In the genomic region with DNA sequence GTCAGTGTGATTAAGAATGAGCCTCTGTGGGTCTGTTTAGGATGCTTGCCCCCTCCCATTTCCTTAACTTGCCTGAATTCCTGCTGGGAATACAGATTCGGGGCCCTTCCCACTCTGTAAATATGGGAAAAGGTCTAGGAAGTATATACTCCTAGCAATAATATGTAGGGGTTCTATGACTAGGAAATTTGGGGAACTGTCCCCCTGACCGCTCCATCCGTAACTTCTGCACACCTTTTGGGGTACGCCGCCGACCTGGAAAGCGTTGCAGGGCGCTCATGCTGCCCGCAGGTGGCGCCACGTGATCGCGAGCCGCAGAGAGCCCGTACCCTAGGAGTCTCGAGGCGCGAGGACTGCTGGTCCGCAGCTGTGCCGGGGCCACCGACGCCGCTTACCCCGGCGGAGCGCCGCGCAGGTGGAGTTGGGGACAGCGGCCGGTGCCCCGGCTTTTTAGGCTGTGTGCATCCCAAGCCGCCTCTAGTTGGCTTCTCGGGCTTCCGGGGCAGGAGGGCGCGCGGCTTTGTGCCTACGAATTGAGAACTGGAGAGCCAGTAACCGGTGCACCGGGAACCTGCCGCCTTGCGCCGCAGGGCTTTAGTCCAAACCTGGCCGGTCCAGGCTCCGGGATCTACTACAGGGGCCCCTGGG, we compare ENCODE assay signal across 8 cellular contexts. TPM values are rescaled to one million over a fixed set of nuclear protein-coding genes. Genes with fewer than 3 reads are reported as not detected.
DNase-seq lines count a peak whose midpoint lies in the region; ATAC-seq and TF ChIP-seq lines count a peak whose summit lies in the region.

No MANE protein-coding gene starts in this region.

- H3K27ac ChIP-seq in HUES64 (ENCODE audit: low read depth, low read length) (peak overlapping the region; percentile 89; the same call in 1 of the 2 replicates), SK-N-MC (no peak overlapping the region), osteoblast (ENCODE audit: low read depth, low read length) (peak overlapping the region; percentile 78), suprapubic skin (peak overlapping the region; percentile 91)

- H3K4me1 ChIP-seq in HUES64 (ENCODE audit: insufficient read depth, low read length) (peaks cover 23% of the 10 kb centered on the region), osteoblast (ENCODE audit: insufficient read depth, low read length) (peaks cover 14% of the 10 kb centered on the region), suprapubic skin (peaks cover 41% of the 10 kb centered on the region)

- no peaks in the 10 kb centered on the region for H4K20me1 ChIP-seq in osteoblast (ENCODE audit: insufficient read depth, low read length)

- H3K9me3 ChIP-seq in HUES64 (ENCODE audit: insufficient read depth, low read depth, low read length) (no peaks in the 10 kb centered on the region), SK-N-MC (ENCODE audit: low read depth, low read length) (no peaks in the 10 kb centered on the region), osteoblast (ENCODE audit: low read depth, low read length) (no peaks in the 10 kb centered on the region), suprapubic skin (no peaks in the 10 kb centered on the region)

- no peak for TF ChIP-seq EP300 in suprapubic skin (IDR thresholded peaks at IDR 0.05)

- H3K4me2 ChIP-seq in osteoblast (ENCODE audit: insufficient read depth, low read length) = peak overlapping the region; percentile 93

- H3K79me2 ChIP-seq in osteoblast (ENCODE audit: insufficient read depth, low read length) = peaks cover 4% of the 10 kb centered on the region

- H3K27me3 ChIP-seq in HUES64 (ENCODE audit: insufficient read depth, low read length) = peaks cover 30% of the 10 kb centered on the region
- peaks cover 15% of the 10 kb centered on the region for H3K27me3 ChIP-seq in osteoblast (ENCODE audit: insufficient read depth, low read length)
- H3K27me3 ChIP-seq in suprapubic skin = no peaks in the 10 kb centered on the region

- H3K4me3 ChIP-seq in HUES64 (ENCODE audit: low read length) (peak overlapping the region; percentile 81), SK-N-MC (peak overlapping the region; percentile 81), osteoblast (ENCODE audit: insufficient read depth, low read length) (peak overlapping the region; percentile 99), suprapubic skin (peak overlapping the region; percentile 99)

- H3K36me3 ChIP-seq in HUES64 (ENCODE audit: insufficient read depth, low read length) (no peaks in the 10 kb centered on the region), SK-N-MC (ENCODE audit: insufficient read depth, low read length) (no peaks in the 10 kb centered on the region), osteoblast (ENCODE audit: insufficient read depth, low read length) (no peaks in the 10 kb centered on the region), suprapubic skin (no peaks in the 10 kb centered on the region)

- DNase-seq in DMS 273 treated with DMSO at 0.1 percent for 48 hours (lab: John Stamatoyannopoulos, UW) = peak; percentile 55
- no peak for DNase-seq in SK-N-MC (ENCODE audit: low read depth, low spot score)
- peak; percentile 82 for DNase-seq in activated naive CD4-positive, alpha-beta T cell treated with anti-CD3 and anti-CD28 coated beads, Interleukin-2, amount 50 U/mL, for 16 hours
- peak; percentile 70 to 95 (median 89) for DNase-seq in head of caudate nucleus
- DNase-seq in osteoblast (ENCODE audit: insufficient read length, low spot score, missing footprints) = peak; percentile 89
- peak; percentile 88 to 94 for DNase-seq in suprapubic skin (ENCODE audit: low spot score in 2 of 2)

- ATAC-seq in GM21526 (IDR thresholded peaks at IDR 0.05; ENCODE audit: low FRiP score, unreplicated experiment) = peak; percentile 41

- intact Hi-C loops in head of caudate nucleus (cut with DNase I) = loop anchor here (5.0 kb wide), 1 partner anchor 150 kb away; no protein-coding TSS in a partner anchor

- peak overlapping the region; percentile 77 for H2AFZ ChIP-seq in osteoblast (ENCODE audit: low read length)

- no peak for TF ChIP-seq POLR2A in suprapubic skin (IDR thresholded peaks at IDR 0.05)

- TF ChIP-seq CTCF in osteoblast (IDR thresholded peaks at IDR 0.05; ENCODE audit: extremely low read depth, low read depth, low read length) = peak; percentile 89
- TF ChIP-seq CTCF in suprapubic skin (IDR thresholded peaks at IDR 0.05) = peak; percentile 92 to 97

- 1% methylated on average over 44 of the region's 45 CpGs for whole genome bisulfite sequencing in HUES64
- 0% methylated on average over 13 of the region's 45 CpGs for WGBS in suprapubic skin

- H3K9ac ChIP-seq in HUES64 (ENCODE audit: low read depth, low read length) = peak overlapping the region; percentile 70
- no peak overlapping the region for H3K9ac ChIP-seq in SK-N-MC (ENCODE audit: insufficient read length)

RNA-seq across cellular contexts. Expression of a gene that starts 0.7 kb away (rescaled TPM):
- polyA plus RNA-seq in HUES64 (2013, experiment 1 of 2) = 6.9 TPM
- 8.2 TPM for polyA plus RNA-seq in HUES64 (2013, experiment 2 of 2)
- total RNA-seq in osteoblast (9.4 TPM in 2 replicates), suprapubic skin (10 to 100 TPM in 3 of 4 donors, 1 to 10 TPM in 1; 8.7 to 16.9 (median 12.9) TPM)

RNA-seq across cellular contexts. Expression of a gene that starts 48.2 kb away (rescaled TPM):
- polyA plus RNA-seq in HUES64 (2013, experiment 1 of 2) = 8.7 TPM
- 12.1 TPM for polyA plus RNA-seq in HUES64 (2013, experiment 2 of 2)
- 6.2 and 8.0 TPM in 2 replicates for total RNA-seq in osteoblast
- 1 to 10 TPM; 1.4 to 4.7 (median 3.6) TPM for total RNA-seq in suprapubic skin
